Comparison of ENCODE assay signal across 18 cellular contexts in genomic region chr1:56773341-56774066, GRCh38. TPM values are rescaled to one million over a fixed set of nuclear protein-coding genes. Genes with fewer than 3 reads are reported as not detected.
DNase-seq lines count a peak whose midpoint lies in the region; ATAC-seq and TF ChIP-seq lines count a peak whose summit lies in the region.
"Had no signal": no experiment of that assay in that cellular context is flagged by ENCODE, and none has a peak within 500 bp of the region (broad histone marks: within the 10 kb centered on the region; RNA-seq: fewer than 3 reads in every experiment).

No MANE protein-coding gene starts in this region.

- H3K4me3 Mint-ChIP-seq in CD8-positive, alpha-beta memory T cell: peak overlapping the region in 5 of 7 donors; percentile 37 to 72 (median 52)
- peak overlapping the region; percentile 7 to 37 (median 14) for H3K4me3 Mint-ChIP-seq in T-cell
- H3K4me3 Mint-ChIP-seq: GM23338 had no signal

- TF ChIP-seq CTCF in colonic mucosa (IDR thresholded peaks at IDR 0.05) (no peak), tibial nerve (IDR thresholded peaks at IDR 0.05) (no peak)

- no peaks in the 10 kb centered on the region for H3K9me3 Mint-ChIP-seq in CD8-positive, alpha-beta memory T cell
- no peaks in the 10 kb centered on the region for H3K9me3 Mint-ChIP-seq in T-cell
- H3K9me3 Mint-ChIP-seq: GM23338 had no signal

- ATAC-seq in T-cell (replicated peaks in 1 of 4) (no peak), left lobe of liver (peak; percentile 75), HG03280 (IDR thresholded peaks at IDR 0.05; ENCODE audit: unreplicated experiment) (no peak)
- ATAC-seq: GM23338 had no signal

- no peak for TF ChIP-seq POLR2A in tibial nerve (IDR thresholded peaks at IDR 0.05)

- CTCF ChIA-PET in CD8-positive, alpha-beta memory T cell (lab: Charles Lee): no interaction called here
- CTCF ChIA-PET in T-cell (lab: Charles Lee): no interaction called here

- peaks cover 5 to 22% (median 15%) of the 10 kb centered on the region in 3 donors for H3K4me1 Mint-ChIP-seq in CD8-positive, alpha-beta memory T cell
- peaks cover 0 to 16% (median 13%) of the 10 kb centered on the region in 3 donors for H3K4me1 Mint-ChIP-seq in T-cell
- H3K4me1 Mint-ChIP-seq: GM23338 had no signal

- H3K27ac Mint-ChIP-seq in CD8-positive, alpha-beta memory T cell: peak overlapping the region in 1 of 8 donors; percentile 30
- H3K27ac Mint-ChIP-seq in T-cell: no peak overlapping the region
- H3K27ac Mint-ChIP-seq: activated CD8-positive, alpha-beta memory T cell treated with anti-CD3 and anti-CD28 coated beads, Interleukin-2, amount 10 ng/mL, durations not matched to agents 7 days and 5 days; GM23338 had no signal

- no peaks in the 10 kb centered on the region for H3K27me3 ChIP-seq in CD8-positive, alpha-beta memory T cell (ENCODE audit: insufficient read depth, low read length, poor library complexity, severe bottlenecking)
- no peaks in the 10 kb centered on the region for H3K27me3 ChIP-seq in colonic mucosa
- no peaks in the 10 kb centered on the region for H3K27me3 ChIP-seq in tibial nerve

- no peaks in the 10 kb centered on the region for H3K9me3 ChIP-seq in CD8-positive, alpha-beta memory T cell (ENCODE audit: low read length)
- H3K9me3 ChIP-seq in colonic mucosa (no peaks in the 10 kb centered on the region), tibial nerve (no peaks in the 10 kb centered on the region)

- H3K27me3 Mint-ChIP-seq in CD8-positive, alpha-beta memory T cell: peaks cover 0 to under 1% of the 10 kb centered on the region in 2 donors
- peaks cover 2 to 4% of the 10 kb centered on the region in 2 donors for H3K27me3 Mint-ChIP-seq in T-cell

- peak overlapping the region; percentile 44 for H3K4me3 ChIP-seq in CD8-positive, alpha-beta memory T cell (ENCODE audit: low read length)
- H3K4me3 ChIP-seq in colonic mucosa (no peak overlapping the region), tibial nerve (no peak overlapping the region)
- H3K4me3 ChIP-seq: GM23338, lung had no signal

- POLR2A ChIA-PET in CD8-positive, alpha-beta memory T cell (lab: Charles Lee): no interaction called here
- POLR2A ChIA-PET in T-cell (lab: Charles Lee): interaction anchor here in 1 of 2 donors (0.6 kb wide), 1 partner anchor 627 kb away, joined by 4 read pairs; no protein-coding TSS in a partner anchor

- intact Hi-C loops in colonic mucosa (cut with DNase I): no loop called here

- no peaks in the 10 kb centered on the region for H3K36me3 ChIP-seq in CD8-positive, alpha-beta memory T cell (ENCODE audit: insufficient read depth, low read length)
- no peaks in the 10 kb centered on the region for H3K36me3 ChIP-seq in colonic mucosa
- H3K36me3 ChIP-seq in tibial nerve: no peaks in the 10 kb centered on the region

- DNase-seq in AG08395 (ENCODE audit: low spot score) (peak; percentile 13), T-cell (no peak), left lobe of liver (ENCODE audit: low spot score) (no peak), colonic mucosa (no peak), tibial nerve (ENCODE audit: low spot score in 2 of 2) (no peak)
- no peak for DNase-seq in CD8-positive, alpha-beta memory T cell
- DNase-seq: activated CD8-positive, alpha-beta memory T cell treated with anti-CD3 and anti-CD28 coated beads, Interleukin-2, amount 10 ng/mL, durations not matched to agents 7 days and 5 days; foreskin melanocyte; NCI-H187 treated with DMSO at 0.1 percent for 48 hours; retina; substantia nigra had no signal

- no peak overlapping the region for H3K27ac ChIP-seq in CD8-positive, alpha-beta memory T cell (ENCODE audit: low read depth, low read length)
- H3K27ac ChIP-seq in colonic mucosa (no peak overlapping the region), tibial nerve (no peak overlapping the region)
- H3K27ac ChIP-seq: C4-2B had no signal

- H3K9ac ChIP-seq in colonic mucosa (ENCODE audit: low read depth in 2 of 2, low read length in 2 of 2): no peak overlapping the region

- no peaks in the 10 kb centered on the region for H3K36me3 Mint-ChIP-seq in CD8-positive, alpha-beta memory T cell
- no peaks in the 10 kb centered on the region for H3K36me3 Mint-ChIP-seq in T-cell
- H3K36me3 Mint-ChIP-seq: activated CD8-positive, alpha-beta memory T cell treated with anti-CD3 and anti-CD28 coated beads, Interleukin-2, amount 10 ng/mL, durations not matched to agents 7 days and 5 days had no signal

- TF ChIP-seq EP300 in tibial nerve (IDR thresholded peaks at IDR 0.05): no peak

- WGBS in tibial nerve, 2 donors: 74 to 92% methylated on average over 2 of the region's 2 CpGs

- H3K4me1 ChIP-seq in CD8-positive, alpha-beta memory T cell (ENCODE audit: insufficient read depth, low read length): no peaks in the 10 kb centered on the region
- H3K4me1 ChIP-seq in colonic mucosa: no peaks in the 10 kb centered on the region
- H3K4me1 ChIP-seq in tibial nerve: no peaks in the 10 kb centered on the region

RNA-seq across cellular contexts. Expression of gene FYB2, which starts 45.7 kb away (rescaled TPM):
- not detected for total RNA-seq in CD8-positive, alpha-beta memory T cell
- not detected for polyA plus RNA-seq in CD8-positive, alpha-beta memory T cell
- total RNA-seq in T-cell: not detected
- total RNA-seq in left lobe of liver: 19.4 TPM
- under 1 TPM; 0.32 to 0.66 TPM for total RNA-seq in colonic mucosa
- total RNA-seq in tibial nerve: not detected
- total RNA-seq: activated CD8-positive, alpha-beta memory T cell treated with anti-CD3 and anti-CD28 coated beads, Interleukin-2, amount 10 ng/mL, durations not matched to agents 7 days and 5 days; GM23338; HT-29; MCF 10A; OCI-LY7 had no signal

Comparison
In these comparisons a context has a peak if more than half of its experiments do, and no peak if none do; other contexts are left out.
1. RNA of gene FYB2, which starts 45.7 kb away (total RNA-seq): 19.4 TPM in left lobe of liver (single experiment); 0.32 to 0.66 TPM in colonic mucosa, not detected in CD8-positive, alpha-beta memory T cell, not detected in T-cell and not detected in tibial nerve; every median in the first group is over 10 times any median in the second.